ENCODE assay signal across 8 cellular contexts in genomic region chr1:54800041-54800898, GRCh38. TPM values are rescaled to one million over a fixed set of nuclear protein-coding genes. Genes with fewer than 3 reads are reported as not detected.
DNase-seq lines count a peak whose midpoint lies in the region; ATAC-seq, FAIRE-seq and TF ChIP-seq lines count a peak whose summit lies in the region.
"Had no signal": no experiment of that assay in that cellular context is flagged by ENCODE, and none has a peak within 500 bp of the region (broad histone marks: within the 10 kb centered on the region; RNA-seq: fewer than 3 reads in every experiment).

No MANE protein-coding gene starts in this region.

- H3K36me3 ChIP-seq in HCT116 (ENCODE audit: control insufficient read depth in 1 of 2, insufficient read depth in 2 of 2, low read length in 2 of 2) (no peaks in the 10 kb centered on the region), kidney epithelial cell (ENCODE audit: control insufficient read depth, insufficient read depth, low read length) (no peaks in the 10 kb centered on the region), small intestine (ENCODE audit: control insufficient read depth in 2 of 2, insufficient read depth in 2 of 2, low read length in 2 of 2) (no peaks in the 10 kb centered on the region)

- peaks cover 9% of the 10 kb centered on the region for H3K36me3 Mint-ChIP-seq in activated T-helper 17 cell treated with anti-CD3 and anti-CD28 coated beads, Interleukin-2, amount 50 U/mL, for 72 hours (ENCODE audit: low read depth)

- CTCF ChIA-PET in HCT116 (lab: Charles Lee), result no interaction called here

- H3K4me3 ChIP-seq in HCT116 (replicated peaks in 1 of 2; ENCODE audit: low read depth in 1 of 2, low read length in 2 of 2) (no peak overlapping the region), kidney epithelial cell (ENCODE audit: low read depth, low read length) (peak overlapping the region; percentile 29), small intestine (ENCODE audit: low read depth in 1 of 2, low read length in 2 of 2) (peak overlapping the region; percentile 63 to 83)

- no peaks in the 10 kb centered on the region for H3K79me2 ChIP-seq in HCT116 (ENCODE audit: insufficient read depth, low read length)

- no peak for TF ChIP-seq RAD21 in HCT116 (IDR thresholded peaks at IDR 0.05; ENCODE audit: low read depth)

- H3K9me2 ChIP-seq in HCT116 (ENCODE audit: insufficient read depth), result no peaks in the 10 kb centered on the region

- H3K4me3 Mint-ChIP-seq in activated T-helper 17 cell treated with anti-CD3 and anti-CD28 coated beads, Interleukin-2, amount 50 U/mL, for 72 hours, result peak overlapping the region; percentile 86

- H3K27me3 ChIP-seq in HCT116 (ENCODE audit: insufficient read depth, low read length) (no peaks in the 10 kb centered on the region), kidney epithelial cell (ENCODE audit: control insufficient read depth, insufficient read depth, low read length) (peaks cover 14% of the 10 kb centered on the region), small intestine (ENCODE audit: control insufficient read depth in 2 of 2, insufficient read depth in 2 of 2, low read length in 2 of 2) (peaks cover 0 to 2% of the 10 kb centered on the region in 2 donors)

- peaks cover 44% of the 10 kb centered on the region for H3K4me1 Mint-ChIP-seq in activated T-helper 17 cell treated with anti-CD3 and anti-CD28 coated beads, Interleukin-2, amount 50 U/mL, for 72 hours

- POLR2A ChIA-PET in HCT116 (lab: Charles Lee), result no interaction called here

- in situ Hi-C loops in G401 (cut with HindIII; ENCODE audit: low sequenced_read_pairs), result no loop called here

- RAD21 ChIA-PET in HCT116 (lab: Charles Lee; ENCODE audit: low non-redundant PET in 1 of 2, low total read pairs in 2 of 2, uncharacterized antibody in 2 of 2, unreplicated experiment in 2 of 2), result interaction anchor here in 1 of 2 experiments (1.4 kb wide), 1 partner anchor 130 kb away, joined by 5 read pairs; no protein-coding TSS in a partner anchor

- DNase-seq in HCT116 (ENCODE audit: low read depth, low spot score) (no peak), kidney epithelial cell (ENCODE audit: low read depth) (no peak), small intestine (no peak), NCI-H1105 treated with DMSO at 0.1 percent for 48 hours (lab: John Stamatoyannopoulos, UW) (no peak), G401 (ENCODE audit: low spot score) (no peak), GM19238 (ENCODE audit: insufficient read length, low spot score) (no peak)
- DNase-seq: NCI-H1092 had no signal

- TF ChIP-seq CTCF in HCT116 (IDR thresholded peaks at IDR 0.05 in 2 of 3, conservative IDR thresholded peaks at IDR 0.05 in 1 of 3; ENCODE audit: borderline replicate concordance in 1 of 3, insufficient read depth in 1 of 3, low read depth in 2 of 3, low read length in 2 of 3), result no peak
- no peak for TF ChIP-seq CTCF in kidney epithelial cell (IDR thresholded peaks at IDR 0.05; ENCODE audit: insufficient read depth, low read length, poor library complexity, severe bottlenecking)

- intact Hi-C loops in HCT116 (cut with micrococcal nuclease), result loop anchor here (10.0 kb wide), 1 partner anchor 225 kb away; no protein-coding TSS in a partner anchor

- no peak for ATAC-seq in HCT116
- no peak for ATAC-seq in activated T-helper 17 cell treated with anti-CD3 and anti-CD28 coated beads, Interleukin-2, amount 50 U/mL, for 72 hours (replicated peaks)

- no peaks in the 10 kb centered on the region for H3K27me3 Mint-ChIP-seq in activated T-helper 17 cell treated with anti-CD3 and anti-CD28 coated beads, Interleukin-2, amount 50 U/mL, for 72 hours

- peak overlapping the region; percentile 90 for H3K27ac Mint-ChIP-seq in activated T-helper 17 cell treated with anti-CD3 and anti-CD28 coated beads, Interleukin-2, amount 50 U/mL, for 72 hours

- H3K27ac ChIP-seq in HCT116 (ENCODE audit: low read depth, low read length), result no peak overlapping the region; the same call in 1 of the 2 replicates
- peak overlapping the region; percentile 88 to 95 for H3K27ac ChIP-seq in small intestine (ENCODE audit: low read depth in 1 of 2, low read length in 1 of 2)

- no peak overlapping the region for H3K9ac ChIP-seq in HCT116 (ENCODE audit: low read length)

- no peaks in the 10 kb centered on the region for H3K9me3 Mint-ChIP-seq in activated T-helper 17 cell treated with anti-CD3 and anti-CD28 coated beads, Interleukin-2, amount 50 U/mL, for 72 hours

- H4K20me1 ChIP-seq in HCT116 (ENCODE audit: insufficient read depth), result no peaks in the 10 kb centered on the region

- FAIRE-seq in small intestine (lab: Jason Lieb, UNC), result no peak

- H3K9me3 ChIP-seq in HCT116 (ENCODE audit: control insufficient read depth in 1 of 2, insufficient read depth in 1 of 2, low read depth in 1 of 2, low read length in 2 of 2) (no peaks in the 10 kb centered on the region), small intestine (ENCODE audit: control insufficient read depth, low read depth) (no peaks in the 10 kb centered on the region)

- BruUV-seq in HCT116 (replicated peaks; lab: Mats Ljungman, UMichigan), result no TSS peak

- peak overlapping the region; percentile 84; the same call in 1 of the 2 replicates for H3K4me2 ChIP-seq in HCT116 (ENCODE audit: low read length)

- H3K4me1 ChIP-seq in HCT116 (ENCODE audit: control insufficient read depth in 1 of 2, insufficient read depth in 2 of 2, low read length in 2 of 2) (peaks cover 3 to 26% of the 10 kb centered on the region in 2 experiments; a peak in 3 of 4 replicates), small intestine (ENCODE audit: control insufficient read depth in 2 of 2, insufficient read depth in 1 of 2, low read depth in 1 of 2, low read length in 1 of 2) (peaks cover 5 to 20% of the 10 kb centered on the region in 2 donors)

- WGBS in small intestine, 3 donors, result 14 to 39% (median 31%) methylated on average over 27 to 39 of the region's 39 CpGs

- no peak for TF ChIP-seq POLR2A in HCT116 (IDR thresholded peaks at IDR 0.05; ENCODE audit: borderline replicate concordance, extremely low read depth, insufficient read depth, insufficient read length)

- no peak overlapping the region for H2AFZ ChIP-seq in HCT116 (ENCODE audit: low read depth, low read length, poor library complexity, severe bottlenecking)

TF ChIP-seq in HCT116, 20 proteins besides CTCF, POLR2A, EP300 and RAD21 (continues in another document):
- TF ChIP-seq, protein P1, sequence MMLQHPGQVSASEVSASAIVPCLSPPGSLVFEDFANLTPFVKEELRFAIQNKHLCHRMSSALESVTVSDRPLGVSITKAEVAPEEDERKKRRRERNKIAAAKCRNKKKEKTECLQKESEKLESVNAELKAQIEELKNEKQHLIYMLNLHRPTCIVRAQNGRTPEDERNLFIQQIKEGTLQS (IDR thresholded peaks at IDR 0.05), result no peak
- TF ChIP-seq ZFX (IDR thresholded peaks at IDR 0.05), result no peak
- TF ChIP-seq FOSL1 (IDR thresholded peaks at IDR 0.05; ENCODE audit: low read depth), result no peak
- no peak for TF ChIP-seq ELF1 (IDR thresholded peaks at IDR 0.05; ENCODE audit: borderline replicate concordance, low read depth)
- no peak for TF ChIP-seq SP1 (IDR thresholded peaks at IDR 0.05; ENCODE audit: low read depth)
- TF ChIP-seq SIN3A (IDR thresholded peaks at IDR 0.05; ENCODE audit: low read depth), result no peak
- no peak for TF ChIP-seq POLR2AphosphoS5 (IDR thresholded peaks at IDR 0.05; ENCODE audit: low read depth, low read length)
- TF ChIP-seq, protein P2, sequence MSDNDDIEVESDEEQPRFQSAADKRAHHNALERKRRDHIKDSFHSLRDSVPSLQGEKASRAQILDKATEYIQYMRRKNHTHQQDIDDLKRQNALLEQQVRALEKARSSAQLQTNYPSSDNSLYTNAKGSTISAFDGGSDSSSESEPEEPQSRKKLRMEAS (IDR thresholded peaks at IDR 0.05), result no peak
- TF ChIP-seq SRF (IDR thresholded peaks at IDR 0.05; ENCODE audit: low read depth), result no peak
- TF ChIP-seq, protein P3, sequence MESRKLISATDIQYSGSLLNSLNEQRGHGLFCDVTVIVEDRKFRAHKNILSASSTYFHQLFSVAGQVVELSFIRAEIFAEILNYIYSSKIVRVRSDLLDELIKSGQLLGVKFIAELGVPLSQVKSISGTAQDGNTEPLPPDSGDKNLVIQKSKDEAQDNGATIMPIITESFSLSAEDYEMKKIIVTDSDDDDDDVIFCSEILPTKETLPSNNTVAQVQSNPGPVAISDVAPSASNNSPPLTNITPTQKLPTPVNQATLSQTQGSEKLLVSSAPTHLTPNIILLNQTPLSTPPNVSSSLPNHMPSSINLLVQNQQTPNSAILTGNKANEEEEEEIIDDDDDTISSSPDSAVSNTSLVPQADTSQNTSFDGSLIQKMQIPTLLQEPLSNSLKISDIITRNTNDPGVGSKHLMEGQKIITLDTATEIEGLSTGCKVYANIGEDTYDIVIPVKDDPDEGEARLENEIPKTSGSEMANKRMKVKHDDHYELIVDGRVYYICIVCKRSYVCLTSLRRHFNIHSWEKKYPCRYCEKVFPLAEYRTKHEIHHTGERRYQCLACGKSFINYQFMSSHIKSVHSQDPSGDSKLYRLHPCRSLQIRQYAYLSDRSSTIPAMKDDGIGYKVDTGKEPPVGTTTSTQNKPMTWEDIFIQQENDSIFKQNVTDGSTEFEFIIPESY (IDR thresholded peaks at IDR 0.05; ENCODE audit: extremely low read depth, insufficient replicate concordance, low read length), result no peak
- no peak for TF ChIP-seq EZH2phosphoT487 (IDR thresholded peaks at IDR 0.05; ENCODE audit: borderline replicate concordance)
- TF ChIP-seq EGR1 (IDR thresholded peaks at IDR 0.05; ENCODE audit: low read depth), result no peak
- TF ChIP-seq YY1 (IDR thresholded peaks at IDR 0.05; ENCODE audit: extremely low read depth, insufficient replicate concordance, low read depth, low read length), result no peak
- TF ChIP-seq CBX3 (IDR thresholded peaks at IDR 0.05; ENCODE audit: low read depth), result no peak
- TF ChIP-seq CEBPB (IDR thresholded peaks at IDR 0.05; ENCODE audit: low read depth), result no peak

RNA-seq across cellular contexts. Expression of gene TTC22, which starts 0.9 kb away (rescaled TPM):
- total RNA-seq in HCT116 (2021; ENCODE audit: unreplicated experiment) (1.8 TPM), kidney epithelial cell (5.3 and 5.7 TPM in 2 replicates)
- 1.1 and 1.3 TPM in 2 replicates for polyA plus RNA-seq in HCT116 (2012)
- 10 to 100 TPM in 1 of 2 donors, 1 to 10 TPM in 1; 3.6 to 10.6 TPM for total RNA-seq in activated T-helper 17 cell treated with anti-CD3 and anti-CD28 coated beads, Interleukin-2, amount 50 U/mL, for 72 hours
- polyA plus RNA-seq in small intestine, result 10 to 100 TPM; 10.7 to 27.5 (median 20.0) TPM
- not detected in 2 replicates for total RNA-seq in G401 (2014; rRNA removed; shearing (Covaris generic))

RNA-seq across cellular contexts. Expression of gene PARS2, which starts 35.9 kb away (rescaled TPM):
- 9.6 TPM for total RNA-seq in HCT116 (2021; ENCODE audit: unreplicated experiment)
- 5.2 and 7.0 TPM in 2 replicates for polyA plus RNA-seq in HCT116 (2012)
- total RNA-seq in activated T-helper 17 cell treated with anti-CD3 and anti-CD28 coated beads, Interleukin-2, amount 50 U/mL, for 72 hours, result 1 to 10 TPM; 4.7 to 6.6 TPM
- total RNA-seq in kidney epithelial cell, result 10.8 and 11.5 TPM in 2 replicates
- 1 to 10 TPM; 2.5 to 4.8 (median 3.0) TPM for polyA plus RNA-seq in small intestine
- total RNA-seq in G401 (2014; rRNA removed; shearing (Covaris generic)), result 10.0 and 17.2 TPM in 2 replicates

Comparison
In these comparisons a context has a peak if more than half of its experiments do, and no peak if none do; other contexts are left out.
1. H3K4me3 ChIP-seq: peak in kidney epithelial cell (single experiment) and small intestine (2 of 2); none in HCT116 (0 of 2).